Comparison of ENCODE assay signal across 16 cellular contexts in the genomic region with DNA sequence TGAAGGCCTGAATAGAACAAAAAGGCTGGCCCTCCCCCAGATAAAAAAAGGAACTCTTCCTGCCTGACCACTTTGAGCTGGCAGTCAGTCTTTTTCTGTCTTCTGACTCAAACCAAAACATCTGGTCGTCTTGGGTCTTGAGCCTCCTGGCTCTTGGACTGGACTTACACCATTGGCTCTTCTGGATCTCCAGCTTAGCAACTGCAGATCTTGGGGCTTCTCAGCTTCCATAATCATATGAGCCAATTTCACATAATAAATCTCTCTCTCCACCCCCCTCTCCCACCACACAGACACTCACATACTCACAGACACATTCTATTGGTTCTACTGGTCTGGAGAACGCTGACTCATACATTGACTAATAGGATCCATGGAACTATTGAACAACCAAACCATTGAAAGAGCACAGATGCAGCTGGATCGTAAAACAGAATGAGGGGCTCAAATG. TPM values are rescaled to one million over a fixed set of nuclear protein-coding genes. Genes with fewer than 3 reads are reported as not detected.
DNase-seq lines count a peak whose midpoint lies in the region; ATAC-seq and TF ChIP-seq lines count a peak whose summit lies in the region.
"Had no signal": no experiment of that assay in that cellular context is flagged by ENCODE, and none has a peak within 500 bp of the region (broad histone marks: within the 10 kb centered on the region; RNA-seq: fewer than 3 reads in every experiment).

No MANE protein-coding gene starts in this region.

- H3K36me3 Mint-ChIP-seq in T-cell, result no peaks in the 10 kb centered on the region

- intact Hi-C loops in heart right ventricle (cut with DNase I), result no loop called here

- no peaks in the 10 kb centered on the region for H3K9me3 Mint-ChIP-seq in T-cell
- H3K9me3 Mint-ChIP-seq: activated T-cell treated with anti-CD3 and anti-CD28 coated beads, Interleukin-2, amount 50 U/mL, for 4 hours had no signal

- peaks cover 15 to 20% of the 10 kb centered on the region in 2 donors for H3K27me3 Mint-ChIP-seq in T-cell

- TF ChIP-seq CTCF in AG10803 (conservative IDR thresholded peaks at IDR 0.05; ENCODE audit: low read length) (peak; percentile 10; the same call in 1 of the 2 replicates), HFF-Myc (IDR thresholded peaks at IDR 0.05; ENCODE audit: low read depth, low read length, missing control alignments) (no peak), heart right ventricle (IDR thresholded peaks at IDR 0.05) (no peak)

- CTCF ChIA-PET in T-cell (lab: Charles Lee), result no interaction called here

- H3K9me3 ChIP-seq in heart right ventricle, result no peaks in the 10 kb centered on the region
- H3K9me3 ChIP-seq: gastrocnemius medialis had no signal

- WGBS in heart right ventricle, 2 donors, result 78 to 79% methylated on average over 3 of the region's 3 CpGs

- H3K36me3 ChIP-seq in heart right ventricle, result no peaks in the 10 kb centered on the region
- H3K36me3 ChIP-seq: gastrocnemius medialis had no signal

- H3K27ac ChIP-seq in heart right ventricle, result no peak overlapping the region
- H3K27ac ChIP-seq: gastrocnemius medialis, parathyroid adenoma had no signal

- no peaks in the 10 kb centered on the region for H3K4me1 Mint-ChIP-seq in T-cell

- POLR2A ChIA-PET in T-cell (lab: Charles Lee), result no interaction called here

- H3K4me1 ChIP-seq in heart right ventricle, result peaks cover 0 to 3% (median 0%) of the 10 kb centered on the region in 9 donors
- H3K4me1 ChIP-seq: gastrocnemius medialis, parathyroid adenoma had no signal

- no peak overlapping the region for H3K27ac Mint-ChIP-seq in T-cell

- no peak overlapping the region for H3K4me3 ChIP-seq in AG10803 (ENCODE audit: low read length)
- no peak overlapping the region for H3K4me3 ChIP-seq in HFF-Myc (replicated peaks; ENCODE audit: low read depth, low read length)
- no peak overlapping the region for H3K4me3 ChIP-seq in heart right ventricle
- H3K4me3 ChIP-seq: gastrocnemius medialis had no signal

- DNase-seq in AG10803 (ENCODE audit: low read depth) (peak; percentile 91), HFF-Myc (ENCODE audit: extremely low read depth, low read depth) (peak; percentile 52), T1000 (lab: John Stamatoyannopoulos, UW) (peak; percentile 61), glomerular visceral epithelial cell (ENCODE audit: extremely low spot score) (peak; percentile 62), T-cell (no peak), heart right ventricle (no peak), NCI-H1436 (lab: John Stamatoyannopoulos, UW) (no peak)
- DNase-seq: activated T-cell treated with anti-CD3 and anti-CD28 coated beads, Interleukin-2, amount 50 U/mL, for 4 hours; gastrocnemius medialis; NCI-H1694 treated with DMSO at 0.1 percent for 48 hours; stimulated activated CD4-positive, alpha-beta T cell treated with anti-CD3 and anti-CD28 coated beads, Interleukin-4, amount 100 ng/mL, for 24 hours; T-helper 9 cell had no signal

- H3K4me3 Mint-ChIP-seq in T-cell, result no peak overlapping the region
- H3K4me3 Mint-ChIP-seq: activated T-cell treated with anti-CD3 and anti-CD28 coated beads, Interleukin-2, amount 50 U/mL, for 4 hours had no signal

- H3K27me3 ChIP-seq in heart right ventricle, result peaks cover 0 to 4% (median 0%) of the 10 kb centered on the region in 7 donors

- ATAC-seq in HG03159 (IDR thresholded peaks at IDR 0.05; ENCODE audit: unreplicated experiment) (no peak), T-cell (replicated peaks in 1 of 4) (no peak), heart right ventricle (no peak)
- ATAC-seq: activated T-cell treated with anti-CD3 and anti-CD28 coated beads, Interleukin-2, amount 50 U/mL, for 4 hours; gastrocnemius medialis had no signal

RNA-seq across cellular contexts. Expression of gene CWH43, which starts 15.6 kb away (rescaled TPM):
- not detected for total RNA-seq in T-cell
- not detected for total RNA-seq in heart right ventricle
- not detected for polyA plus RNA-seq in heart right ventricle
- total RNA-seq: activated T-cell treated with anti-CD3 and anti-CD28 coated beads, Interleukin-2, amount 50 U/mL, for 4 hours; cardiac septum; lung microvascular endothelial cell had no signal

Comparison
In these comparisons a context has a peak if more than half of its experiments do, and no peak if none do; other contexts are left out.
1. DNase-seq: peak in AG10803 (single experiment), HFF-Myc (single experiment), T1000 (single experiment) and glomerular visceral epithelial cell (single experiment); none in T-cell (0 of 34), heart right ventricle (0 of 2) and NCI-H1436 (single experiment).